Comparison of ENCODE assay signal across 8 cellular contexts in the genomic region with DNA sequence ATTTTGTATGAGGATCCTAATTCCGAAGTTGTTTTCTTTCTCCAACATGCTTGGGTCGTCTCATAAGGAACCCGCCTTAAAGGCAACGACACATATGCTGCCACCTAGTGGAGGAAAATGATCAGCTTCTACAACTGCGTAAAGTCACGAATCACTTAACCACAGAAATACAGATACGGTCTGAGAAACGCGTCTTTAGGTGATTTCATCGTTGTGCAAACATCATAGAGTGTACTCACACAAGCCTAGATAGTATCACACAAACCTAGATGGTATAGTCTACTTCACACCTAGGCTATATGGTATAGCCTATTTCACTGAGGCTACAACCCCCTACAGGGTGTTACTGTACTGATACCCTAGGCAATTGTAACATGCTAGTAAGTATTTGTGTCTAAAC. TPM values are rescaled to one million over a fixed set of nuclear protein-coding genes. Genes with fewer than 3 reads are reported as not detected.
DNase-seq lines count a peak whose midpoint lies in the region; ATAC-seq and TF ChIP-seq lines count a peak whose summit lies in the region.

No MANE protein-coding gene starts in this region.

- peak; percentile 66 to 75 (median 72) for DNase-seq in CD4-positive, alpha-beta memory T cell
- DNase-seq in GM19240 (ENCODE audit: insufficient read length, low spot score) (peak; percentile 59), RPMI7951 (ENCODE audit: low read depth) (peak; percentile 81), glutamatergic neuron (no peak), retina (peak; percentile 72)
- peak; percentile 43 for DNase-seq in activated naive CD4-positive, alpha-beta T cell treated with anti-CD3 and anti-CD28 coated beads, Interleukin-2, amount 50 U/mL, for 16 hours

- no peaks in the 10 kb centered on the region for H3K36me3 Mint-ChIP-seq in CD4-positive, alpha-beta memory T cell
- H3K36me3 Mint-ChIP-seq in glutamatergic neuron (ENCODE audit: unreplicated experiment), result no peaks in the 10 kb centered on the region

- H3K4me1 Mint-ChIP-seq in CD4-positive, alpha-beta memory T cell, result peaks cover 10 to 39% (median 19%) of the 10 kb centered on the region in 4 donors
- no peaks in the 10 kb centered on the region for H3K4me1 Mint-ChIP-seq in glutamatergic neuron (ENCODE audit: low read depth, unreplicated experiment)

- H3K36me3 ChIP-seq in CD4-positive, alpha-beta memory T cell (ENCODE audit: insufficient read depth, low read length), result no peaks in the 10 kb centered on the region

- POLR2A ChIA-PET in CD4-positive, alpha-beta memory T cell (lab: Charles Lee; ENCODE audit: partially characterized antibody), result interaction anchor here (1.1 kb wide), 1 partner anchor 70 kb away, joined by 3 read pairs; no protein-coding TSS in a partner anchor

- H3K9me3 Mint-ChIP-seq in CD4-positive, alpha-beta memory T cell, result no peaks in the 10 kb centered on the region
- H3K9me3 Mint-ChIP-seq in glutamatergic neuron (ENCODE audit: unreplicated experiment), result no peaks in the 10 kb centered on the region

- no peak overlapping the region for H3K27ac ChIP-seq in CD4-positive, alpha-beta memory T cell (ENCODE audit: low read depth, low read length)

- H3K27me3 ChIP-seq in CD4-positive, alpha-beta memory T cell (ENCODE audit: insufficient read depth, low read length), result no peaks in the 10 kb centered on the region

- peak; percentile 80 for TF ChIP-seq CTCF in LNCAP (IDR thresholded peaks at IDR 0.05)
- TF ChIP-seq CTCF in glutamatergic neuron (IDR thresholded peaks at IDR 0.05; ENCODE audit: partially characterized antibody, unreplicated experiment), result peak; percentile 89

- intact Hi-C loops in CD4-positive, alpha-beta memory T cell (cut with micrococcal nuclease), result loop anchor here (1.0 kb wide), 3 partner anchors 28 to 316 kb away; no protein-coding TSS in a partner anchor

- H3K4me3 Mint-ChIP-seq in CD4-positive, alpha-beta memory T cell, result peak overlapping the region in 1 of 8 donors; percentile 1
- H3K4me3 Mint-ChIP-seq in glutamatergic neuron (ENCODE audit: unreplicated experiment), result no peak overlapping the region

- H3K27me3 Mint-ChIP-seq in CD4-positive, alpha-beta memory T cell, result peaks cover 3% of the 10 kb centered on the region in 2 donors
- no peaks in the 10 kb centered on the region for H3K27me3 Mint-ChIP-seq in glutamatergic neuron (ENCODE audit: unreplicated experiment)

- no peaks in the 10 kb centered on the region for H3K9me3 ChIP-seq in CD4-positive, alpha-beta memory T cell (ENCODE audit: control insufficient read depth in 1 of 2, low read length in 2 of 2)

- peaks cover 18% of the 10 kb centered on the region for H3K4me1 ChIP-seq in CD4-positive, alpha-beta memory T cell (ENCODE audit: insufficient read depth, low read length)

- peak overlapping the region in 3 of 7 donors; percentile 11 to 45 (median 17) for H3K27ac Mint-ChIP-seq in CD4-positive, alpha-beta memory T cell
- H3K27ac Mint-ChIP-seq in glutamatergic neuron (ENCODE audit: unreplicated experiment), result no peak overlapping the region

- no peak for ATAC-seq in HG03039 (IDR thresholded peaks at IDR 0.05; ENCODE audit: unreplicated experiment)

- CTCF ChIA-PET in CD4-positive, alpha-beta memory T cell (lab: Charles Lee; ENCODE audit: partially characterized antibody), result interaction anchor here (0.8 to 7.7 kb wide), 15 partner anchors 8 to 288 kb away, joined by 3 to 67 read pairs (median 7); no protein-coding TSS in a partner anchor

- no peak overlapping the region for H3K4me3 ChIP-seq in CD4-positive, alpha-beta memory T cell (ENCODE audit: low read length in 2 of 2)

RNA-seq across cellular contexts. Expression of a gene that starts 13.1 kb away (rescaled TPM):
- 10 to 100 TPM; 17.2 to 20.0 TPM for total RNA-seq in CD4-positive, alpha-beta memory T cell
- polyA plus RNA-seq in CD4-positive, alpha-beta memory T cell, result 10 to 100 TPM; 22.3 to 32.2 TPM
- not detected in 2 replicates for total RNA-seq in RPMI7951 (2014; rRNA removed; shearing (Covaris generic))
- total RNA-seq in glutamatergic neuron (ENCODE audit: unreplicated experiment), result not detected

RNA-seq across cellular contexts. Expression of a gene that starts 39.3 kb away (rescaled TPM):
- not detected for total RNA-seq in CD4-positive, alpha-beta memory T cell
- not detected for polyA plus RNA-seq in CD4-positive, alpha-beta memory T cell
- total RNA-seq in RPMI7951 (2014; rRNA removed; shearing (Covaris generic)), result not detected in 2 replicates
- total RNA-seq in glutamatergic neuron (ENCODE audit: unreplicated experiment), result not detected

RNA-seq across cellular contexts. Expression of a gene that starts 46.5 kb away (rescaled TPM):
- not detected for total RNA-seq in CD4-positive, alpha-beta memory T cell
- not detected for polyA plus RNA-seq in CD4-positive, alpha-beta memory T cell
- 7.2 and 7.3 TPM in 2 replicates for total RNA-seq in RPMI7951 (2014; rRNA removed; shearing (Covaris generic))
- total RNA-seq in glutamatergic neuron (ENCODE audit: unreplicated experiment), result 9.0 TPM

Comparison
In these comparisons a context has a peak if more than half of its experiments do, and no peak if none do; other contexts are left out.
1. RNA of a gene that starts 13.1 kb away (total RNA-seq): 17.2 to 20.0 TPM in CD4-positive, alpha-beta memory T cell; not detected in RPMI7951 and not detected in glutamatergic neuron (single experiment); every median in the first group is over 10 times any median in the second.